Comparison of ENCODE assay signal across 21 cellular contexts in genomic region chr9:123812984-123813383, GRCh38.
"Had no signal": no experiment of that assay in that cellular context is flagged by ENCODE, and none has a peak within 500 bp of the region (broad histone marks: within the 10 kb centered on the region; RNA-seq: fewer than 3 reads in every experiment).

No MANE protein-coding gene starts in this region.

- H3K4me1 ChIP-seq: esophagus squamous epithelium, lower lobe of right lung, sigmoid colon, stomach, thyroid gland, vagina had no signal

- H3K27ac ChIP-seq: esophagus squamous epithelium, lower lobe of right lung, pancreas, sigmoid colon, stomach, thyroid gland, vagina had no signal

- H3K27me3 ChIP-seq: esophagus squamous epithelium, pancreas, sigmoid colon, stomach, thyroid gland, vagina had no signal

- H3K36me3 ChIP-seq: esophagus squamous epithelium, lower lobe of right lung, pancreas, sigmoid colon, stomach, thyroid gland, vagina had no signal

- H3K9me3 ChIP-seq: esophagus squamous epithelium, lower lobe of right lung, pancreas, sigmoid colon, stomach, thyroid gland, vagina had no signal

- DNase-seq: cortex of kidney; effector memory CD8-positive, alpha-beta T cell; erythroblast; esophagus squamous epithelium; foreskin melanocyte; glutamatergic neuron; left ventricle myocardium superior; lower lobe of right lung; naive thymus-derived CD8-positive, alpha-beta T cell; nephron progenitor cell; pancreas; sigmoid colon; stimulated activated CD4-positive, alpha-beta T cell treated with anti-CD3 and anti-CD28 coated beads, Interleukin-2, amount 100 ng/mL, for 24 hours; stimulated activated CD4-positive, alpha-beta T cell treated with anti-CD3 and anti-CD28 coated beads, Interleukin-4, amount 100 ng/mL, for 24 hours; stimulated activated naive CD4-positive, alpha-beta T cell treated with Interleukin-2 at 50 U/mL for 16 hours; stomach; thyroid gland; trophoblast cell had no signal

- ATAC-seq: effector memory CD8-positive, alpha-beta T cell; left ventricle myocardium superior; lower lobe of right lung; naive thymus-derived CD8-positive, alpha-beta T cell; pancreas; stimulated activated effector memory CD8-positive, alpha-beta T cell treated with anti-CD3 and anti-CD28 coated beads, Interleukin-12 subunit alpha, Interleukin-12 subunit beta, amount 100 ng/mL, for 72 hours had no signal

- H3K4me3 ChIP-seq: esophagus squamous epithelium, lower lobe of right lung, pancreas, sigmoid colon, stomach, thyroid gland, vagina had no signal

- FAIRE-seq: keratinocyte, pancreas had no signal
